Comparison of ENCODE assay signal across 13 cellular contexts in genomic region chr5:66494437-66494836, GRCh38.
DNase-seq lines count a peak whose midpoint lies in the region; ATAC-seq and TF ChIP-seq lines count a peak whose summit lies in the region.
"Had no signal": no experiment of that assay in that cellular context is flagged by ENCODE, and none has a peak within 500 bp of the region (broad histone marks: within the 10 kb centered on the region; RNA-seq: fewer than 3 reads in every experiment).

No MANE protein-coding gene starts in this region.

- no peak overlapping the region for H3K27ac ChIP-seq in aorta (ENCODE audit: low read depth in 1 of 2, low read length in 2 of 2)

- ATAC-seq in aorta (ENCODE audit: low FRiP score) (no peak), HG02852 (IDR thresholded peaks at IDR 0.05; ENCODE audit: unreplicated experiment) (no peak)

- peak; percentile 16 for DNase-seq in activated CD4-positive, alpha-beta T cell treated with anti-CD3 and anti-CD28 coated beads for 48 hours
- no peak for DNase-seq in activated CD4-positive, alpha-beta T cell treated with anti-CD3 and anti-CD28 coated beads, Interleukin-2, amount 50 U/mL, for 4 hours
- DNase-seq in H7 (peak; percentile 66), SK-MEL-5 (ENCODE audit: low read depth, low spot score) (peak; percentile 47), nephron progenitor cell (peak; percentile 16), GOT3 (lab: John Stamatoyannopoulos, UW) (no peak), aorta (no peak)
- DNase-seq: activated CD4-positive, alpha-beta T cell treated with anti-CD3 and anti-CD28 coated beads, Interleukin-2, amount 50 U/mL, for 1 hour; activated naive CD4-positive, alpha-beta T cell treated with Interleukin-2 at 50 U/mL for 16 hours; central memory CD4-positive, alpha-beta T cell; DMS79; KG1 had no signal

- H3K27me3 Mint-ChIP-seq in nephron progenitor cell (ENCODE audit: low read depth, poor library complexity), result peaks cover 17% of the 10 kb centered on the region

- WGBS in aorta, 2 donors, result 79 to 86% methylated on average over 5 of the region's 5 CpGs

- intact Hi-C loops in aorta (cut with DNase I), result no loop called here

- peaks cover 27% of the 10 kb centered on the region for H3K9me3 Mint-ChIP-seq in nephron progenitor cell

- TF ChIP-seq CTCF in nephron progenitor cell (IDR thresholded peaks at IDR 0.05), result no peak

- no peak overlapping the region for H3K4me3 Mint-ChIP-seq in nephron progenitor cell

- H3K4me3 ChIP-seq in H7 (ENCODE audit: insufficient read depth, low read depth, low read length), result no peak overlapping the region
- no peak overlapping the region for H3K4me3 ChIP-seq in aorta (ENCODE audit: low read length in 2 of 2)

- peaks cover under 1% of the 10 kb centered on the region for H3K9me3 ChIP-seq in aorta (ENCODE audit: control insufficient read depth, low read length)

- H3K27ac Mint-ChIP-seq in nephron progenitor cell, result no peak overlapping the region

- in situ Hi-C loops in SK-MEL-5 (cut with HindIII; ENCODE audit: low pct_unique_long_range_greater_than_20kb, low sequenced_read_pairs), result no loop called here

- H3K4me1 ChIP-seq in aorta (ENCODE audit: control insufficient read depth in 1 of 2, insufficient read depth in 2 of 2, low read length in 2 of 2), result no peaks in the 10 kb centered on the region

- H3K36me3 ChIP-seq in H7 (replicated peaks; ENCODE audit: control insufficient read depth, insufficient read depth, low read length), result no peaks in the 10 kb centered on the region
- H3K36me3 ChIP-seq in aorta (ENCODE audit: control insufficient read depth in 1 of 2, insufficient read depth in 2 of 2, low read length in 1 of 2), result no peaks in the 10 kb centered on the region

- peaks cover 2% of the 10 kb centered on the region; the same call in 1 of the 2 replicates for H3K27me3 ChIP-seq in H7 (ENCODE audit: control insufficient read depth, insufficient read depth, low read length)
- H3K27me3 ChIP-seq in aorta (ENCODE audit: control insufficient read depth in 1 of 2, insufficient read depth in 2 of 2, low read length in 1 of 2), result no peaks in the 10 kb centered on the region

- H3K36me3 Mint-ChIP-seq in nephron progenitor cell (ENCODE audit: low read depth), result peaks cover 5% of the 10 kb centered on the region

- no peaks in the 10 kb centered on the region for H3K4me1 Mint-ChIP-seq in nephron progenitor cell

Comparison
In these comparisons a context has a peak if more than half of its experiments do, and no peak if none do; other contexts are left out.
1. DNase-seq: peak in activated CD4-positive, alpha-beta T cell treated with anti-CD3 and anti-CD28 coated beads for 48 hours (single experiment), H7 (single experiment), SK-MEL-5 (single experiment) and nephron progenitor cell (single experiment); none in activated CD4-positive, alpha-beta T cell treated with anti-CD3 and anti-CD28 coated beads, Interleukin-2, amount 50 U/mL, for 4 hours (0 of 2), GOT3 (single experiment) and aorta (0 of 2).